ENCODE assay signal across 29 cellular contexts in genomic region chr2:126783341-126783740, GRCh38.
"Had no signal": no experiment of that assay in that cellular context is flagged by ENCODE, and none has a peak within 500 bp of the region (broad histone marks: within the 10 kb centered on the region; RNA-seq: fewer than 3 reads in every experiment).

No MANE protein-coding gene starts in this region.

- H3K4me1 ChIP-seq: heart left ventricle, left lung, lower lobe of right lung, parathyroid adenoma, right atrium auricular region, suprapubic skin, tibial artery, upper lobe of right lung had no signal

- DNase-seq: heart left ventricle; hypothalamus; immature natural killer cell; kidney; left colon; lower lobe of right lung; mammary epithelial cell; mesenchymal stem cell; naive B cell; occipital lobe; stimulated activated CD4-positive, alpha-beta T cell treated with anti-CD3 and anti-CD28 coated beads, Interleukin-4, amount 100 ng/mL, for 24 hours; stimulated activated naive CD4-positive, alpha-beta T cell; trophoblast cell had no signal

- H3K36me3 ChIP-seq: heart left ventricle, left lung, lower lobe of right lung, neutrophil, right atrium auricular region, suprapubic skin, thoracic aorta, tibial artery, upper lobe of right lung had no signal

- H3K27me3 ChIP-seq: right atrium auricular region, upper lobe of right lung had no signal

- H2AFZ ChIP-seq: parathyroid adenoma had no signal

- H3K36me3 Mint-ChIP-seq: immature natural killer cell; mesothelial cell of epicardium; naive B cell; stimulated activated effector memory CD8-positive, alpha-beta T cell treated with anti-CD3 and anti-CD28 coated beads, Interleukin-12 subunit alpha, Interleukin-12 subunit beta, amount 100 ng/mL, for 72 hours had no signal

- H3K79me2 ChIP-seq: parathyroid adenoma had no signal

- H3K4me3 Mint-ChIP-seq: immature natural killer cell; mesothelial cell of epicardium; naive B cell; nephron; neural crest cell; stimulated activated effector memory CD8-positive, alpha-beta T cell treated with anti-CD3 and anti-CD28 coated beads, Interleukin-12 subunit alpha, Interleukin-12 subunit beta, amount 100 ng/mL, for 72 hours; stimulated activated naive CD8-positive, alpha-beta T cell treated with anti-CD3 and anti-CD28 coated beads, Interleukin-15, Interleukin-2, amounts not matched to agents 100 ng/mL and 50 ng/mL, for 24 hours had no signal

- H3K4me1 Mint-ChIP-seq: immature natural killer cell, naive B cell, nephron had no signal

- ATAC-seq: left colon; left lung; lower lobe of right lung; sciatic nerve; stimulated activated effector memory CD8-positive, alpha-beta T cell treated with anti-CD3 and anti-CD28 coated beads, Interleukin-12 subunit alpha, Interleukin-12 subunit beta, amount 100 ng/mL, for 72 hours; upper lobe of right lung had no signal

- H3K4me3 ChIP-seq: heart left ventricle, left lung, lower lobe of right lung, right atrium auricular region, skin epidermis, suprapubic skin, thoracic aorta, tibial artery, upper lobe of right lung had no signal

- H3K9ac ChIP-seq: parathyroid adenoma had no signal

- H3K27ac ChIP-seq: heart left ventricle, left lung, lower lobe of right lung, neutrophil, parathyroid adenoma, right atrium auricular region, skin epidermis, suprapubic skin, thoracic aorta, tibial artery, upper lobe of right lung had no signal

- H3K9me3 Mint-ChIP-seq: immature natural killer cell; mesothelial cell of epicardium; naive B cell; nephron; neural crest cell; stimulated activated effector memory CD8-positive, alpha-beta T cell treated with anti-CD3 and anti-CD28 coated beads, Interleukin-12 subunit alpha, Interleukin-12 subunit beta, amount 100 ng/mL, for 72 hours; stimulated activated naive CD8-positive, alpha-beta T cell treated with anti-CD3 and anti-CD28 coated beads, Interleukin-15, Interleukin-2, amounts not matched to agents 100 ng/mL and 50 ng/mL, for 24 hours had no signal

- H3K9me3 ChIP-seq: heart left ventricle, left lung, lower lobe of right lung, neutrophil, right atrium auricular region, suprapubic skin, thoracic aorta, tibial artery, upper lobe of right lung had no signal

- H3K27ac Mint-ChIP-seq: immature natural killer cell; mesothelial cell of epicardium; naive B cell; nephron; progenitor cell of endocrine pancreas; stimulated activated effector memory CD8-positive, alpha-beta T cell treated with anti-CD3 and anti-CD28 coated beads, Interleukin-12 subunit alpha, Interleukin-12 subunit beta, amount 100 ng/mL, for 72 hours; stimulated activated naive CD8-positive, alpha-beta T cell treated with anti-CD3 and anti-CD28 coated beads, Interleukin-15, Interleukin-2, amounts not matched to agents 100 ng/mL and 50 ng/mL, for 24 hours had no signal
